In genomic region chr9:127714916-127715442, GRCh38 we compare ENCODE assay signal across 8 cellular contexts. TPM values are rescaled to one million over a fixed set of nuclear protein-coding genes. Genes with fewer than 3 reads are reported as not detected.
DNase-seq lines count a peak whose midpoint lies in the region; ATAC-seq, FAIRE-seq and TF ChIP-seq lines count a peak whose summit lies in the region.

No MANE protein-coding gene starts in this region.

- dilution Hi-C loops in keratinocyte (cut with MboI; ENCODE audit: extremely low pct_ligation_motif_present, low sequenced_read_pairs): no loop called here

- H4K20me1 ChIP-seq in astrocyte (ENCODE audit: insufficient read depth, low read length): peaks cover 37% of the 10 kb centered on the region
- H4K20me1 ChIP-seq in keratinocyte (ENCODE audit: control insufficient read depth, extremely low read depth, insufficient read depth, low read length): no peaks in the 10 kb centered on the region

- no peaks in the 10 kb centered on the region for H3K27me3 ChIP-seq in GM06990 (replicated peaks; ENCODE audit: control insufficient read depth, insufficient read depth, low read length)
- H3K27me3 ChIP-seq in astrocyte (ENCODE audit: insufficient read depth, low read length): no peaks in the 10 kb centered on the region
- no peaks in the 10 kb centered on the region for H3K27me3 ChIP-seq in keratinocyte (ENCODE audit: control insufficient read depth, extremely low read depth, insufficient read depth, low read length)
- H3K27me3 ChIP-seq in stomach smooth muscle (ENCODE audit: control insufficient read depth in 1 of 2, insufficient read depth in 2 of 2, low read length in 2 of 2): no peaks in the 10 kb centered on the region

- peaks cover 5% of the 10 kb centered on the region for H3K36me3 Mint-ChIP-seq in astrocyte (ENCODE audit: low read depth, unreplicated experiment)

- H3K27ac Mint-ChIP-seq in astrocyte (ENCODE audit: unreplicated experiment): peak overlapping the region; percentile 97

- H3K79me2 ChIP-seq in astrocyte (ENCODE audit: insufficient read depth, low read length) (peaks cover 9% of the 10 kb centered on the region), keratinocyte (ENCODE audit: control insufficient read depth, insufficient read depth, low read length) (peaks cover 9% of the 10 kb centered on the region)

- H3K4me3 ChIP-seq in GM06990 (replicated peaks; ENCODE audit: low read depth, low read length): peak overlapping the region; percentile 91
- H3K4me3 ChIP-seq in astrocyte (ENCODE audit: insufficient read depth, low read depth, low read length): peak overlapping the region; percentile 92
- H3K4me3 ChIP-seq in keratinocyte (ENCODE audit: control insufficient read depth in 2 of 3, extremely low read depth in 1 of 3, insufficient read depth in 2 of 3, low read depth in 1 of 3, low read length in 3 of 3): peak overlapping the region; percentile 72 to 94 (median 90)
- peak overlapping the region; percentile 88 to 94 for H3K4me3 ChIP-seq in stomach smooth muscle (ENCODE audit: low read length in 2 of 2)

- peak overlapping the region; percentile 91 for H2AFZ ChIP-seq in astrocyte (ENCODE audit: low read depth, low read length)
- H2AFZ ChIP-seq in keratinocyte (ENCODE audit: control insufficient read depth, low read length): peak overlapping the region; percentile 83

- H3K9me3 ChIP-seq in astrocyte (ENCODE audit: insufficient read depth, low read depth, low read length): no peaks in the 10 kb centered on the region
- no peaks in the 10 kb centered on the region for H3K9me3 ChIP-seq in keratinocyte (ENCODE audit: control insufficient read depth, low read depth, low read length)
- H3K9me3 ChIP-seq in stomach smooth muscle (ENCODE audit: control insufficient read depth in 2 of 2, low read length in 2 of 2): no peaks in the 10 kb centered on the region

- H3K36me3 ChIP-seq in GM06990 (ENCODE audit: control insufficient read depth, insufficient read depth, low read length): no peaks in the 10 kb centered on the region; the same call in 1 of the 2 replicates
- no peaks in the 10 kb centered on the region for H3K36me3 ChIP-seq in astrocyte (ENCODE audit: insufficient read depth, low read length)
- peaks cover 0 to 4% of the 10 kb centered on the region in 2 experiments for H3K36me3 ChIP-seq in keratinocyte (ENCODE audit: control insufficient read depth in 2 of 2, extremely low read depth in 1 of 2, insufficient read depth in 2 of 2, low read length in 2 of 2)
- H3K36me3 ChIP-seq in stomach smooth muscle (ENCODE audit: control insufficient read depth in 2 of 2, insufficient read depth in 2 of 2, low read length in 2 of 2): no peaks in the 10 kb centered on the region

- H3K4me2 ChIP-seq in astrocyte (ENCODE audit: low read length) (peak overlapping the region; percentile 100), keratinocyte (ENCODE audit: control insufficient read depth, extremely low read depth, insufficient read depth, low read depth, low read length) (peak overlapping the region; percentile 95)

- H3K4me3 Mint-ChIP-seq in astrocyte (ENCODE audit: unreplicated experiment): peak overlapping the region; percentile 99

- TF ChIP-seq CTCF in GM06990 (IDR thresholded peaks at IDR 0.05; ENCODE audit: insufficient read depth, low read length, poor library complexity, severe bottlenecking) (no peak), astrocyte (IDR thresholded peaks at IDR 0.05; ENCODE audit: insufficient read depth, low read depth, low read length) (no peak), keratinocyte (optimal IDR thresholded peaks at IDR 0.05 in 1 of 3, IDR thresholded peaks at IDR 0.05 in 1 of 3, conservative IDR thresholded peaks at IDR 0.05 in 1 of 3; ENCODE audit: extremely low read depth in 1 of 3, insufficient read depth in 2 of 3, low read length in 3 of 3) (no peak)

- no peak for DNase-seq in GM06990 (ENCODE audit: extremely low read depth, insufficient read length)
- DNase-seq in astrocyte (ENCODE audit: low read depth): no peak
- no peak for DNase-seq in keratinocyte (ENCODE audit: low read depth, low spot score)
- DNase-seq in UCSD-AML1 (lab: John Stamatoyannopoulos, UW; ENCODE audit: unreplicated experiment): no peak
- DNase-seq in NCI-H510A treated with DMSO at 0.1 percent for 48 hours (lab: John Stamatoyannopoulos, UW): no peak
- no peak for DNase-seq in GM19239 (ENCODE audit: insufficient read length, low spot score)

- peak; percentile 13 for ATAC-seq in HG03432 (IDR thresholded peaks at IDR 0.05; ENCODE audit: unreplicated experiment)

- peaks cover 4% of the 10 kb centered on the region for H3K27me3 Mint-ChIP-seq in astrocyte (ENCODE audit: low read depth, unreplicated experiment)

- FAIRE-seq in astrocyte (lab: Jason Lieb, UNC) (no peak), keratinocyte (lab: Jason Lieb, UNC) (no peak), GM19239 (lab: Jason Lieb, UNC) (no peak)

- H3K9me1 ChIP-seq in keratinocyte (ENCODE audit: control insufficient read depth, extremely low read depth, insufficient read depth, low read length): no peaks in the 10 kb centered on the region

- H3K27ac ChIP-seq in astrocyte (ENCODE audit: low read depth, low read length): peak overlapping the region; percentile 52
- peak overlapping the region; percentile 59 for H3K27ac ChIP-seq in keratinocyte (ENCODE audit: control insufficient read depth, insufficient read depth, low read length)
- peak overlapping the region; percentile 79 for H3K27ac ChIP-seq in stomach smooth muscle (ENCODE audit: low read length)

- peaks cover 2% of the 10 kb centered on the region for H3K4me1 Mint-ChIP-seq in astrocyte (ENCODE audit: low read depth, unreplicated experiment)

- H3K4me1 ChIP-seq in astrocyte (ENCODE audit: insufficient read depth, low read length) (peaks cover 12% of the 10 kb centered on the region), keratinocyte (ENCODE audit: control insufficient read depth, extremely low read depth, insufficient read depth, low read length) (peaks cover 12% of the 10 kb centered on the region), stomach smooth muscle (ENCODE audit: control insufficient read depth, insufficient read depth, low read length) (peaks cover 18% of the 10 kb centered on the region)

- H3K9me3 Mint-ChIP-seq in astrocyte (ENCODE audit: unreplicated experiment): no peaks in the 10 kb centered on the region

- peak overlapping the region; percentile 88 for H3K9ac ChIP-seq in astrocyte (ENCODE audit: low read length)
- H3K9ac ChIP-seq in keratinocyte (ENCODE audit: control insufficient read depth, extremely low read depth, insufficient read depth, low read length): peak overlapping the region; percentile 90
- H3K9ac ChIP-seq in stomach smooth muscle (ENCODE audit: low read length in 2 of 2): peak overlapping the region; percentile 76 to 84

RNA-seq across cellular contexts. Expression of gene PTRH1, which starts 0.5 kb away (rescaled TPM):
- total RNA-seq in astrocyte: 9.9 and 13.5 TPM in 2 replicates
- 14.3 to 25.2 TPM (median 14.9 TPM) in 3 replicates for polyA plus RNA-seq in keratinocyte
- 3.9 TPM for polyA plus RNA-seq in keratinocyte (2011; ENCODE audit: low read depth)
- 9.3 and 30.8 TPM in 2 replicates for polyA plus RNA-seq in keratinocyte (2011; cell fraction: cytosol; rRNA removed)
- 12.4 and 20.2 TPM in 2 replicates for polyA plus RNA-seq in keratinocyte (2011; cell fraction: nucleus; rRNA removed)
- 12.5 and 37.5 TPM in 2 replicates for polyA plus RNA-seq in keratinocyte (2012; ENCODE audit: low replicate concordance)
- 4.8 to 10.2 TPM (median 5.9 TPM) in 3 replicates for polyA minus RNA-seq in keratinocyte
- polyA minus RNA-seq in keratinocyte (2011; cell fraction: cytosol; rRNA and poly(A)+ RNA removed): 35.7 TPM
- 10.2 and 10.8 TPM in 2 replicates for polyA minus RNA-seq in keratinocyte (2011; cell fraction: nucleus; rRNA and poly(A)+ RNA removed)

RNA-seq across cellular contexts. Expression of gene TTC16, which starts 0.9 kb away (rescaled TPM):
- not detected in 2 replicates for total RNA-seq in astrocyte
- polyA plus RNA-seq in keratinocyte: 0.03 to 0.05 TPM in 2 of 3 replicates, not detected in the other
- polyA plus RNA-seq in keratinocyte (2011; ENCODE audit: low read depth): not detected
- polyA plus RNA-seq in keratinocyte (2011; cell fraction: cytosol; rRNA removed): 0.01 TPM in 1 of 2 replicates, not detected in the other
- polyA plus RNA-seq in keratinocyte (2011; cell fraction: nucleus; rRNA removed): 0.08 TPM in 1 of 2 replicates, not detected in the other
- polyA plus RNA-seq in keratinocyte (2012; ENCODE audit: low replicate concordance): not detected in 2 replicates
- polyA minus RNA-seq in keratinocyte: 0.10 TPM in 1 of 3 replicates, not detected in the others
- polyA minus RNA-seq in keratinocyte (2011; cell fraction: cytosol; rRNA and poly(A)+ RNA removed): not detected
- not detected in 2 replicates for polyA minus RNA-seq in keratinocyte (2011; cell fraction: nucleus; rRNA and poly(A)+ RNA removed)

RNA-seq across cellular contexts. Expression of gene CFAP157, which starts 8.2 kb away (rescaled TPM):
- total RNA-seq in astrocyte: 0.09 TPM in 1 of 2 replicates, not detected in the other
- polyA plus RNA-seq in keratinocyte: 0.03 TPM in 1 of 3 replicates, not detected in the others
- not detected for polyA plus RNA-seq in keratinocyte (2011; ENCODE audit: low read depth)
- not detected in 2 replicates for polyA plus RNA-seq in keratinocyte (2011; cell fraction: cytosol; rRNA removed)
- polyA plus RNA-seq in keratinocyte (2011; cell fraction: nucleus; rRNA removed): 0.05 and 0.15 TPM in 2 replicates
- 0.95 and 1.7 TPM in 2 replicates for polyA plus RNA-seq in keratinocyte (2012; ENCODE audit: low replicate concordance)
- polyA minus RNA-seq in keratinocyte: 0.52 TPM in 1 of 3 replicates, not detected in the others
- polyA minus RNA-seq in keratinocyte (2011; cell fraction: cytosol; rRNA and poly(A)+ RNA removed): not detected
- not detected in 2 replicates for polyA minus RNA-seq in keratinocyte (2011; cell fraction: nucleus; rRNA and poly(A)+ RNA removed)

RNA-seq across cellular contexts. Expression of gene TOR2A, which starts 20.1 kb away (rescaled TPM):
- total RNA-seq in astrocyte: 7.5 and 8.5 TPM in 2 replicates
- 2.3 to 5.9 TPM (median 4.1 TPM) in 3 replicates for polyA plus RNA-seq in keratinocyte
- 4.1 TPM for polyA plus RNA-seq in keratinocyte (2011; ENCODE audit: low read depth)
- polyA plus RNA-seq in keratinocyte (2011; cell fraction: cytosol; rRNA removed): 3.7 and 6.1 TPM in 2 replicates
- polyA plus RNA-seq in keratinocyte (2011; cell fraction: nucleus; rRNA removed): 9.9 and 12.0 TPM in 2 replicates
- 7.8 and 8.8 TPM in 2 replicates for polyA plus RNA-seq in keratinocyte (2012; ENCODE audit: low replicate concordance)
- polyA minus RNA-seq in keratinocyte: 1.7 to 7.1 TPM (median 2.6 TPM) in 3 replicates
- 9.2 TPM for polyA minus RNA-seq in keratinocyte (2011; cell fraction: cytosol; rRNA and poly(A)+ RNA removed)
- 2.8 and 5.9 TPM in 2 replicates for polyA minus RNA-seq in keratinocyte (2011; cell fraction: nucleus; rRNA and poly(A)+ RNA removed)
